ENCODE assay signal across 1 cellular context in the genomic region with DNA sequence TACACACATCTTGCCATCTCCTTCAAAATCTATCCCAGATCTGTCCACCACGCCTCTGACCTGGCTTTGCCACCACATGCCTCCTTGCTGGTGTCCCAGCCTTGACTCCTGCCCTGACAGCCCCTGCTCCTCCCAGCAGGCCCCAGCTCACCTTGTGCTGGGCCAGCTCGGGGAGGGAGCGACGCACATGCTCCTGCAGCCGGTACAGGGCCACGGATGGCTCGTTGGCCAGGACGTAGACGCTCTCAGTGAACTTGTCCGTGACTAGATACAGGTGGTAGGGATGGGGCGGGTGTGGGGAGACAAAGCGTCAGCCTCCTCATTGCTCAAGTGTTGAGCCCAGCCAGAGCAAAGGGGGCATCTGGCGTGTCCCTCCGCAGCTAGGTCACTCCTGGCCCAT.
TF ChIP-seq lines count a peak whose summit lies in the region.

No MANE protein-coding gene starts in this region.

TF ChIP-seq in WTC11, 78 proteins besides CTCF, POLR2A, EP300 and RAD21:
- TF ChIP-seq, protein P1, sequence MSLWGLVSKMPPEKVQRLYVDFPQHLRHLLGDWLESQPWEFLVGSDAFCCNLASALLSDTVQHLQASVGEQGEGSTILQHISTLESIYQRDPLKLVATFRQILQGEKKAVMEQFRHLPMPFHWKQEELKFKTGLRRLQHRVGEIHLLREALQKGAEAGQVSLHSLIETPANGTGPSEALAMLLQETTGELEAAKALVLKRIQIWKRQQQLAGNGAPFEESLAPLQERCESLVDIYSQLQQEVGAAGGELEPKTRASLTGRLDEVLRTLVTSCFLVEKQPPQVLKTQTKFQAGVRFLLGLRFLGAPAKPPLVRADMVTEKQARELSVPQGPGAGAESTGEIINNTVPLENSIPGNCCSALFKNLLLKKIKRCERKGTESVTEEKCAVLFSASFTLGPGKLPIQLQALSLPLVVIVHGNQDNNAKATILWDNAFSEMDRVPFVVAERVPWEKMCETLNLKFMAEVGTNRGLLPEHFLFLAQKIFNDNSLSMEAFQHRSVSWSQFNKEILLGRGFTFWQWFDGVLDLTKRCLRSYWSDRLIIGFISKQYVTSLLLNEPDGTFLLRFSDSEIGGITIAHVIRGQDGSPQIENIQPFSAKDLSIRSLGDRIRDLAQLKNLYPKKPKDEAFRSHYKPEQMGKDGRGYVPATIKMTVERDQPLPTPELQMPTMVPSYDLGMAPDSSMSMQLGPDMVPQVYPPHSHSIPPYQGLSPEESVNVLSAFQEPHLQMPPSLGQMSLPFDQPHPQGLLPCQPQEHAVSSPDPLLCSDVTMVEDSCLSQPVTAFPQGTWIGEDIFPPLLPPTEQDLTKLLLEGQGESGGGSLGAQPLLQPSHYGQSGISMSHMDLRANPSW (CRISPR knock-in tag; conservative IDR thresholded peaks at IDR 0.05; ENCODE audit: low read depth) = no peak
- no peak for TF ChIP-seq ZNF263 (CRISPR knock-in tag; IDR thresholded peaks at IDR 0.05; ENCODE audit: low read depth)
